2 cellular contexts compared by ENCODE assay signal in the genomic region with DNA sequence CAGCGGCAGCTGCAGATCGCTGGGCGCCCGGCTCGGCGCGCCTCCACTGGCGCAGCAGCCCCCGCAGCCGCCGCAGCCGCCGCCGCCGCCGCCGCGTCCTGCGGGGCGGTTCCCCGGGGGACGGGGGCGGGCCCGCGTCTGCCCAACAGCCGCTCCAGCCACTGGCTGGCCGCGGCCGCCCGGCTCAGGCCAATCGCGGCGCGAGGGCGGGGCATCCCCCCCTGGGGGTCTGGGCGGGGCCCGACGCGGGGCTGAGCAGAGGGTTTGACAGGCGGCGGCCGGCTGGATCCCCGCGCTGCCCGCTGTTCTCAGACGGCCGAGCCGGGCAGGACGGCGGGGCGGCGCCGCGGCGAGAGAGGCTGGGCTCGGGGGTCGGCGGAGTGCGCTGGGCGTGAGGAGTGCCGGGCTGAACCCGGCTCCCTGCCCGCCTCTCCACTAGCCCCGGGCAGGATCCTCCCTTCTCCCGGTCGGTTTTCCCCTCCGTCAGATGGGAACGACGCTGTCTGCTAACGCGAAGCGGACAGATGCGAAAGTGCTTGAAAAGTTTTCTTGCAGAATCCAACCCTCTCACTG.
TF ChIP-seq lines count a peak whose summit lies in the region.

Gene GLIS1, minus strand, starts transcription at position 56 of the 573 bp plus-strand sequence. CDS start 1,100 bp downstream, outside the sequence.

TF ChIP-seq in HEK293, 187 proteins besides CTCF, POLR2A, EP300 and RAD21 (continued from another document and continues in another):
- TF ChIP-seq, protein P1, sequence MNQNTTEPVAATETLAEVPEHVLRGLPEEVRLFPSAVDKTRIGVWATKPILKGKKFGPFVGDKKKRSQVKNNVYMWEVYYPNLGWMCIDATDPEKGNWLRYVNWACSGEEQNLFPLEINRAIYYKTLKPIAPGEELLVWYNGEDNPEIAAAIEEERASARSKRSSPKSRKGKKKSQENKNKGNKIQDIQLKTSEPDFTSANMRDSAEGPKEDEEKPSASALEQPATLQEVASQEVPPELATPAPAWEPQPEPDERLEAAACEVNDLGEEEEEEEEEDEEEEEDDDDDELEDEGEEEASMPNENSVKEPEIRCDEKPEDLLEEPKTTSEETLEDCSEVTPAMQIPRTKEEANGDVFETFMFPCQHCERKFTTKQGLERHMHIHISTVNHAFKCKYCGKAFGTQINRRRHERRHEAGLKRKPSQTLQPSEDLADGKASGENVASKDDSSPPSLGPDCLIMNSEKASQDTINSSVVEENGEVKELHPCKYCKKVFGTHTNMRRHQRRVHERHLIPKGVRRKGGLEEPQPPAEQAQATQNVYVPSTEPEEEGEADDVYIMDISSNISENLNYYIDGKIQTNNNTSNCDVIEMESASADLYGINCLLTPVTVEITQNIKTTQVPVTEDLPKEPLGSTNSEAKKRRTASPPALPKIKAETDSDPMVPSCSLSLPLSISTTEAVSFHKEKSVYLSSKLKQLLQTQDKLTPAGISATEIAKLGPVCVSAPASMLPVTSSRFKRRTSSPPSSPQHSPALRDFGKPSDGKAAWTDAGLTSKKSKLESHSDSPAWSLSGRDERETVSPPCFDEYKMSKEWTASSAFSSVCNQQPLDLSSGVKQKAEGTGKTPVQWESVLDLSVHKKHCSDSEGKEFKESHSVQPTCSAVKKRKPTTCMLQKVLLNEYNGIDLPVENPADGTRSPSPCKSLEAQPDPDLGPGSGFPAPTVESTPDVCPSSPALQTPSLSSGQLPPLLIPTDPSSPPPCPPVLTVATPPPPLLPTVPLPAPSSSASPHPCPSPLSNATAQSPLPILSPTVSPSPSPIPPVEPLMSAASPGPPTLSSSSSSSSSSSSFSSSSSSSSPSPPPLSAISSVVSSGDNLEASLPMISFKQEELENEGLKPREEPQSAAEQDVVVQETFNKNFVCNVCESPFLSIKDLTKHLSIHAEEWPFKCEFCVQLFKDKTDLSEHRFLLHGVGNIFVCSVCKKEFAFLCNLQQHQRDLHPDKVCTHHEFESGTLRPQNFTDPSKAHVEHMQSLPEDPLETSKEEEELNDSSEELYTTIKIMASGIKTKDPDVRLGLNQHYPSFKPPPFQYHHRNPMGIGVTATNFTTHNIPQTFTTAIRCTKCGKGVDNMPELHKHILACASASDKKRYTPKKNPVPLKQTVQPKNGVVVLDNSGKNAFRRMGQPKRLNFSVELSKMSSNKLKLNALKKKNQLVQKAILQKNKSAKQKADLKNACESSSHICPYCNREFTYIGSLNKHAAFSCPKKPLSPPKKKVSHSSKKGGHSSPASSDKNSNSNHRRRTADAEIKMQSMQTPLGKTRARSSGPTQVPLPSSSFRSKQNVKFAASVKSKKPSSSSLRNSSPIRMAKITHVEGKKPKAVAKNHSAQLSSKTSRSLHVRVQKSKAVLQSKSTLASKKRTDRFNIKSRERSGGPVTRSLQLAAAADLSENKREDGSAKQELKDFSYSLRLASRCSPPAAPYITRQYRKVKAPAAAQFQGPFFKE (tag by site-specific recombination; IDR thresholded peaks at IDR 0.05; ENCODE audit: borderline replicate concordance), result no peak
- no peak for TF ChIP-seq ZNF274 (IDR thresholded peaks at IDR 0.05; ENCODE audit: low read length)
- TF ChIP-seq ZNF274 (tag by site-specific recombination; IDR thresholded peaks at IDR 0.05; ENCODE audit: borderline replicate concordance), result no peak
- no peak for TF ChIP-seq ZNF701 (tag by site-specific recombination; IDR thresholded peaks at IDR 0.05)
- TF ChIP-seq ZNF670 (tag by site-specific recombination; IDR thresholded peaks at IDR 0.05; ENCODE audit: low read depth), result no peak
- TF ChIP-seq SP2 (tag by site-specific recombination; IDR thresholded peaks at IDR 0.05), result peak; percentile 22; the same call in 1 of the 2 replicates
- no peak for TF ChIP-seq FEZF1 (tag by site-specific recombination; IDR thresholded peaks at IDR 0.05)
- TF ChIP-seq ZNF677 (tag by site-specific recombination; IDR thresholded peaks at IDR 0.05), result peak; percentile 77
- no peak for TF ChIP-seq OSR2 (tag by site-specific recombination; IDR thresholded peaks at IDR 0.05)
- TF ChIP-seq, protein P2, sequence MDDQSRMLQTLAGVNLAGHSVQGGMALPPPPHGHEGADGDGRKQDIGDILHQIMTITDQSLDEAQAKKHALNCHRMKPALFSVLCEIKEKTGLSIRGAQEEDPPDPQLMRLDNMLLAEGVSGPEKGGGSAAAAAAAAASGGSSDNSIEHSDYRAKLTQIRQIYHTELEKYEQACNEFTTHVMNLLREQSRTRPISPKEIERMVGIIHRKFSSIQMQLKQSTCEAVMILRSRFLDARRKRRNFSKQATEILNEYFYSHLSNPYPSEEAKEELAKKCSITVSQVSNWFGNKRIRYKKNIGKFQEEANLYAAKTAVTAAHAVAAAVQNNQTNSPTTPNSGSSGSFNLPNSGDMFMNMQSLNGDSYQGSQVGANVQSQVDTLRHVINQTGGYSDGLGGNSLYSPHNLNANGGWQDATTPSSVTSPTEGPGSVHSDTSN (CRISPR knock-in tag; IDR thresholded peaks at IDR 0.05), result no peak
- TF ChIP-seq ZNF341 (tag by site-specific recombination; IDR thresholded peaks at IDR 0.05; ENCODE audit: low read depth), result peak; percentile 69
- no peak for TF ChIP-seq ZNF138 (tag by site-specific recombination; IDR thresholded peaks at IDR 0.05; ENCODE audit: borderline replicate concordance)
- peak; percentile 70 for TF ChIP-seq IKZF3 (tag by site-specific recombination; IDR thresholded peaks at IDR 0.05)
- TF ChIP-seq GFI1B (tag by site-specific recombination; IDR thresholded peaks at IDR 0.05), result no peak
- TF ChIP-seq PRDM1 (tag by site-specific recombination; IDR thresholded peaks at IDR 0.05), result peak; percentile 59; the same call in 1 of the 2 replicates
- TF ChIP-seq GLIS1 (tag by site-specific recombination; IDR thresholded peaks at IDR 0.05), result peak; percentile 58; the same call in 1 of the 2 replicates
- TF ChIP-seq ZSCAN4 (tag by site-specific recombination; IDR thresholded peaks at IDR 0.05), result no peak
- TF ChIP-seq ZNF426 (tag by site-specific recombination; IDR thresholded peaks at IDR 0.05), result no peak
- TF ChIP-seq EGR2 (tag by site-specific recombination; IDR thresholded peaks at IDR 0.05; ENCODE audit: low read depth), result no peak
- TF ChIP-seq, protein P3, sequence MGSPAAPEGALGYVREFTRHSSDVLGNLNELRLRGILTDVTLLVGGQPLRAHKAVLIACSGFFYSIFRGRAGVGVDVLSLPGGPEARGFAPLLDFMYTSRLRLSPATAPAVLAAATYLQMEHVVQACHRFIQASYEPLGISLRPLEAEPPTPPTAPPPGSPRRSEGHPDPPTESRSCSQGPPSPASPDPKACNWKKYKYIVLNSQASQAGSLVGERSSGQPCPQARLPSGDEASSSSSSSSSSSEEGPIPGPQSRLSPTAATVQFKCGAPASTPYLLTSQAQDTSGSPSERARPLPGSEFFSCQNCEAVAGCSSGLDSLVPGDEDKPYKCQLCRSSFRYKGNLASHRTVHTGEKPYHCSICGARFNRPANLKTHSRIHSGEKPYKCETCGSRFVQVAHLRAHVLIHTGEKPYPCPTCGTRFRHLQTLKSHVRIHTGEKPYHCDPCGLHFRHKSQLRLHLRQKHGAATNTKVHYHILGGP (tag by site-specific recombination; IDR thresholded peaks at IDR 0.05), result no peak

TF ChIP-seq in K562, 482 proteins besides CTCF, POLR2A, EP300 and RAD21 (continued from another document and continues in another):
- TF ChIP-seq, protein P4, sequence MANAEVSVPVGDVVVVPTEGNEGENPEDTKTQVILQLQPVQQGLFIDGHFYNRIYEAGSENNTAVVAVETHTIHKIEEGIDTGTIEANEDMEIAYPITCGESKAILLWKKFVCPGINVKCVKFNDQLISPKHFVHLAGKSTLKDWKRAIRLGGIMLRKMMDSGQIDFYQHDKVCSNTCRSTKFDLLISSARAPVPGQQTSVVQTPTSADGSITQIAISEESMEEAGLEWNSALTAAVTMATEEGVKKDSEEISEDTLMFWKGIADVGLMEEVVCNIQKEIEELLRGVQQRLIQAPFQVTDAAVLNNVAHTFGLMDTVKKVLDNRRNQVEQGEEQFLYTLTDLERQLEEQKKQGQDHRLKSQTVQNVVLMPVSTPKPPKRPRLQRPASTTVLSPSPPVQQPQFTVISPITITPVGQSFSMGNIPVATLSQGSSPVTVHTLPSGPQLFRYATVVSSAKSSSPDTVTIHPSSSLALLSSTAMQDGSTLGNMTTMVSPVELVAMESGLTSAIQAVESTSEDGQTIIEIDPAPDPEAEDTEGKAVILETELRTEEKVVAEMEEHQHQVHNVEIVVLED (CRISPR knock-in tag; IDR thresholded peaks at IDR 0.05), result no peak
- TF ChIP-seq FOXA1 (IDR thresholded peaks at IDR 0.05; ENCODE audit: borderline replicate concordance), result no peak
- TF ChIP-seq HEY1 (CRISPR knock-in tag; IDR thresholded peaks at IDR 0.05; ENCODE audit: borderline replicate concordance), result no peak
- TF ChIP-seq MCM5 (IDR thresholded peaks at IDR 0.05; ENCODE audit: low read depth), result no peak
- TF ChIP-seq HMGXB4 (CRISPR knock-in tag; IDR thresholded peaks at IDR 0.05), result no peak
- TF ChIP-seq KLF1 (tag; IDR thresholded peaks at IDR 0.05), result no peak
- no peak for TF ChIP-seq HBP1 (CRISPR knock-in tag; IDR thresholded peaks at IDR 0.05)
- TF ChIP-seq NR0B1 (IDR thresholded peaks at IDR 0.05; ENCODE audit: partially characterized antibody), result no peak
- peak; percentile 95 for TF ChIP-seq FOS (IDR thresholded peaks at IDR 0.05; ENCODE audit: extremely low read depth, insufficient read length)
- TF ChIP-seq DIDO1 (tag; IDR thresholded peaks at IDR 0.05; ENCODE audit: low read depth), result no peak
- no peak for TF ChIP-seq MXD1 (CRISPR knock-in tag; IDR thresholded peaks at IDR 0.05; ENCODE audit: borderline replicate concordance, poor library complexity, severe bottlenecking)
- TF ChIP-seq, protein P5, sequence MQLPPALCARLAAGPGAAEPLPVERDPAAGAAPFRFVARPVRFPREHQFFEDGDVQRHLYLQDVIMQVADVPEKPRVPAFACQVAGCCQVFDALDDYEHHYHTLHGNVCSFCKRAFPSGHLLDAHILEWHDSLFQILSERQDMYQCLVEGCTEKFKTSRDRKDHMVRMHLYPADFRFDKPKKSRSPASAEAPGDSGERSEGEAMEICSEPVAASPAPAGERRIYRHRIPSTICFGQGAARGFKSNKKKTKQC (CRISPR knock-in tag; IDR thresholded peaks at IDR 0.05), result no peak
- no peak for TF ChIP-seq ETS2 (tag; IDR thresholded peaks at IDR 0.05; ENCODE audit: borderline replicate concordance, poor library complexity, severe bottlenecking)
- TF ChIP-seq CTBP1 (IDR thresholded peaks at IDR 0.05; ENCODE audit: borderline replicate concordance), result peak; percentile 16; the same call in 1 of the 2 replicates
- no peak for TF ChIP-seq ZFP1 (CRISPR knock-in tag; IDR thresholded peaks at IDR 0.05)
- TF ChIP-seq ATF1 (CRISPR knock-in tag; IDR thresholded peaks at IDR 0.05), result no peak
- no peak for TF ChIP-seq ATF1 (tag; IDR thresholded peaks at IDR 0.05)
- TF ChIP-seq FOXP1 (CRISPR knock-in tag; IDR thresholded peaks at IDR 0.05), result no peak
- TF ChIP-seq ZNF384 (IDR thresholded peaks at IDR 0.05; ENCODE audit: low read depth, low read length), result no peak
- no peak for TF ChIP-seq SRSF1 (IDR thresholded peaks at IDR 0.05; ENCODE audit: low read depth, low read length)
- TF ChIP-seq FIP1L1 (IDR thresholded peaks at IDR 0.05; ENCODE audit: low read depth, low read length, poor library complexity, severe bottlenecking), result no peak
- TF ChIP-seq SIN3B (IDR thresholded peaks at IDR 0.05; ENCODE audit: low read depth), result 0 out of 2 replicates have a peak, but pooled peaks have one; percentile 53
- no peak for TF ChIP-seq ZNF124 (CRISPR knock-in tag; IDR thresholded peaks at IDR 0.05)
- TF ChIP-seq USF2 (CRISPR knock-in tag; IDR thresholded peaks at IDR 0.05), result no peak
- no peak for TF ChIP-seq ZNF24 (IDR thresholded peaks at IDR 0.05)
- no peak for TF ChIP-seq HNRNPL (IDR thresholded peaks at IDR 0.05; ENCODE audit: low read depth, low read length)
